ENCODE assay signal across 10 cellular contexts in the genomic region with DNA sequence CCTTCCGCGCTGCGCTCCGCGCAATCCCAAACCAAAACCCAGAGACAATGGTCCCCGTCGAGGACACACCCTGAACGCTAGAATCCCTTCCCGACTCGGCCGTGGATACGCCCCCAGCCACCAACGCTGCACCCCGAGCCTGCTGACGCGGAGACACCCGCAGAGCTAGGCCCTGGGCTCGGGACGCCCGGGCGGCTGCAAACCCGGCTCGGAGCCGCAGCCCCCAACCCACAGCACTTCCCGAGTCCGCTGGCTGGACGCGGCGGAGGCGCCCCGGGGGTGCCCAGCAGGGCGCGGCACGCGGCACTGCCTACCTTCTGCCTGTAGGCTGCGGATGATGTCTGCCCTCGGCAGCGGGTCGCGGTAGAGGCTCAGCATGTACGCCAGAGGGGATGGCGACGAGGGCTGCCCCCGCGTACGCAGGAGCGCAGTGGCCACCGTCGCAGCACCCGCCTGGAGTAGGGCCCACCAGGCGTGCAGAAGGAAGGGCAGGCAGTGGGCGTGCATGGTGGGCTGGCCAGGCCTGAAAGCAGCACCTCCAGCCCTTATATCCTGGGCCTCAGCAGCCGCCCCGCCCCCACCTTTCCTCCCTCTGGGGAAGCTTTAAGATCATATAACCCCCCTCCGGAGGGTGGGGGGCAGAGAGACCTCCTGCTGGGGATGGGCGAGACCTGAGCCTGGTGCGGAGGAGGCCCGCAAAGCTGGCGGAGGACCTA. TPM values are rescaled to one million over a fixed set of nuclear protein-coding genes. Genes with fewer than 3 reads are reported as not detected.
A peak's percentile ranks its signal among the peaks of the same experiment; 100 is the strongest.
DNase-seq lines count a peak whose midpoint lies in the region; ATAC-seq and TF ChIP-seq lines count a peak whose summit lies in the region.
"Had no signal": no experiment of that assay in that cellular context is flagged by ENCODE, and none has a peak within 500 bp of the region (broad histone marks: within the 10 kb centered on the region; RNA-seq: fewer than 3 reads in every experiment).

Gene NODAL, minus strand, starts transcription at position 521 of the 716 bp plus-strand sequence. Its CDS starts 14 bp downstream, at position 507.

- CTCF ChIA-PET in activated naive CD4-positive, alpha-beta T cell treated with anti-CD3 and anti-CD28 coated beads, Interleukin-2, amount 10 ng/mL, durations not matched to agents 7 days and 5 days (lab: Charles Lee): no interaction called here

- no peak within 1 kb of the TSS for H2BK15ac ChIP-seq in mesendoderm (replicated peaks; ENCODE audit: low read depth)

- peaks cover 2% of the 10 kb centered on the region for H3K79me1 ChIP-seq in mesendoderm (ENCODE audit: low read length)

- peak within 1 kb of the TSS; percentile 81 for H3K9ac ChIP-seq in mesendoderm (ENCODE audit: low read length)

- H3K4me3 ChIP-seq in mesendoderm (ENCODE audit: low read length): peak within 1 kb of the TSS; percentile 50

- H3K36me3 Mint-ChIP-seq in activated naive CD4-positive, alpha-beta T cell treated with anti-CD3 and anti-CD28 coated beads, Interleukin-2, amount 10 ng/mL, durations not matched to agents 7 days and 5 days: peaks cover 3% of the 10 kb centered on the region
- H3K36me3 Mint-ChIP-seq in central memory CD8-positive, alpha-beta T cell (ENCODE audit: insufficient read depth): peaks cover 3% of the 10 kb centered on the region
- H3K36me3 Mint-ChIP-seq in type B pancreatic cell: peaks cover 7% of the 10 kb centered on the region

- peak within 1 kb of the TSS; percentile 29 for H3K4me3 Mint-ChIP-seq in activated naive CD4-positive, alpha-beta T cell treated with anti-CD3 and anti-CD28 coated beads, Interleukin-2, amount 10 ng/mL, durations not matched to agents 7 days and 5 days
- H3K4me3 Mint-ChIP-seq in central memory CD8-positive, alpha-beta T cell: peak within 1 kb of the TSS; percentile 71
- peak within 1 kb of the TSS; percentile 77 for H3K4me3 Mint-ChIP-seq in type B pancreatic cell

- peaks cover 13% of the 10 kb centered on the region for H3K4me1 Mint-ChIP-seq in activated naive CD4-positive, alpha-beta T cell treated with anti-CD3 and anti-CD28 coated beads, Interleukin-2, amount 10 ng/mL, durations not matched to agents 7 days and 5 days
- peaks cover 22% of the 10 kb centered on the region for H3K4me1 Mint-ChIP-seq in central memory CD8-positive, alpha-beta T cell
- peaks cover 9% of the 10 kb centered on the region for H3K4me1 Mint-ChIP-seq in type B pancreatic cell (ENCODE audit: unreplicated experiment)

- no peak within 1 kb of the TSS for H4K5ac ChIP-seq in mesendoderm (ENCODE audit: low read length)

- TF ChIP-seq CTCF in type B pancreatic cell (conservative IDR thresholded peaks at IDR 0.05): peak; percentile 9

- no CpG with 5 or more reads among the region's 59 CpGs for WGBS in mesendoderm (ENCODE audit: extremely low coverage, insufficient coverage, low lambda C conversion rate)

- H3K9me3 Mint-ChIP-seq in activated naive CD4-positive, alpha-beta T cell treated with anti-CD3 and anti-CD28 coated beads, Interleukin-2, amount 10 ng/mL, durations not matched to agents 7 days and 5 days: no peaks in the 10 kb centered on the region
- no peaks in the 10 kb centered on the region for H3K9me3 Mint-ChIP-seq in central memory CD8-positive, alpha-beta T cell
- no peaks in the 10 kb centered on the region for H3K9me3 Mint-ChIP-seq in type B pancreatic cell

- no peak for ATAC-seq in central memory CD8-positive, alpha-beta T cell (replicated peaks; ENCODE audit: extremely low read depth, poor library complexity, severe bottlenecking)
- ATAC-seq in HG03432 (IDR thresholded peaks at IDR 0.05; ENCODE audit: unreplicated experiment): no peak

- peak within 1 kb of the TSS; percentile 92 for H3K4me2 ChIP-seq in mesendoderm (ENCODE audit: low read length)

- DNase-seq in activated naive CD4-positive, alpha-beta T cell treated with anti-CD3 and anti-CD28 coated beads, Interleukin-2, amount 10 ng/mL, durations not matched to agents 7 days and 5 days: no peak
- no peak for DNase-seq in activated naive CD4-positive, alpha-beta T cell treated with Interleukin-2 at 50 U/mL for 16 hours
- DNase-seq in central memory CD8-positive, alpha-beta T cell (ENCODE audit: low spot score in 2 of 2): no peak
- peak; percentile 81 for DNase-seq in mesendoderm
- no peak for DNase-seq in type B pancreatic cell (ENCODE audit: extremely low spot score, unreplicated experiment)
- no peak for DNase-seq in amniotic stem cell (lab: John Stamatoyannopoulos, UW)
- no peak for DNase-seq in hippocampal formation (lab: John Stamatoyannopoulos, UW)
- DNase-seq: thyroid gland had no signal

- H3K27me3 ChIP-seq in mesendoderm (ENCODE audit: insufficient read depth, low read length, poor library complexity): no peaks in the 10 kb centered on the region

- peak within 1 kb of the TSS; percentile 97 for H2BK5ac ChIP-seq in mesendoderm (ENCODE audit: low read length)

- H2AK5ac ChIP-seq in mesendoderm (ENCODE audit: low read length): peak within 1 kb of the TSS; percentile 54

- peak within 1 kb of the TSS; percentile 99 for H3K23ac ChIP-seq in mesendoderm (ENCODE audit: low read length)

- H3K27me3 Mint-ChIP-seq in activated naive CD4-positive, alpha-beta T cell treated with anti-CD3 and anti-CD28 coated beads, Interleukin-2, amount 10 ng/mL, durations not matched to agents 7 days and 5 days: peaks cover 87% of the 10 kb centered on the region
- peaks cover 57% of the 10 kb centered on the region for H3K27me3 Mint-ChIP-seq in central memory CD8-positive, alpha-beta T cell
- H3K27me3 Mint-ChIP-seq in type B pancreatic cell: peaks cover 82% of the 10 kb centered on the region

- no peaks in the 10 kb centered on the region for H3K36me3 ChIP-seq in mesendoderm (ENCODE audit: control insufficient read depth, insufficient read depth, low read length)
- H3K36me3 ChIP-seq: prostate gland, thyroid gland had no signal

- peak within 1 kb of the TSS; percentile 75 for H3K4ac ChIP-seq in mesendoderm (ENCODE audit: low read depth, low read length)

- peak within 1 kb of the TSS; percentile 74 for H2BK120ac ChIP-seq in mesendoderm (ENCODE audit: low read depth, low read length)

- peak within 1 kb of the TSS; percentile 75 for H3K18ac ChIP-seq in mesendoderm (ENCODE audit: low read length)

- H3K79me2 ChIP-seq in mesendoderm (ENCODE audit: control insufficient read depth, insufficient read depth, low read length): peaks cover 45% of the 10 kb centered on the region

- no peak within 1 kb of the TSS for H3K27ac Mint-ChIP-seq in activated naive CD4-positive, alpha-beta T cell treated with anti-CD3 and anti-CD28 coated beads, Interleukin-2, amount 10 ng/mL, durations not matched to agents 7 days and 5 days
- no peak within 1 kb of the TSS for H3K27ac Mint-ChIP-seq in central memory CD8-positive, alpha-beta T cell (ENCODE audit: low read depth)
- H3K27ac Mint-ChIP-seq in type B pancreatic cell: no peak within 1 kb of the TSS

- peaks cover 11% of the 10 kb centered on the region for H3K4me1 ChIP-seq in mesendoderm (ENCODE audit: control insufficient read depth, low read depth, low read length)
- H3K4me1 ChIP-seq: prostate gland had no signal

- peak within 1 kb of the TSS; percentile 93 for H3K27ac ChIP-seq in mesendoderm (ENCODE audit: low read depth, low read length)
- H3K27ac ChIP-seq: prostate gland, thyroid gland had no signal

- no peak within 1 kb of the TSS for H4K8ac ChIP-seq in mesendoderm (ENCODE audit: low read depth, low read length)

- H3K56ac ChIP-seq in mesendoderm (ENCODE audit: low read length): peak within 1 kb of the TSS; percentile 93

RNA-seq across cellular contexts. Expression of gene NODAL, which starts in this region (rescaled TPM):
- polyA plus RNA-seq in mesendoderm (2013, experiment 1 of 2): 318 TPM
- 312 TPM for polyA plus RNA-seq in mesendoderm (2013, experiment 2 of 2)
- not detected in 2 replicates for total RNA-seq in type B pancreatic cell (ENCODE audit: low replicate concordance)
- total RNA-seq: prostate gland, thyroid gland had no signal
